In the genomic region with DNA sequence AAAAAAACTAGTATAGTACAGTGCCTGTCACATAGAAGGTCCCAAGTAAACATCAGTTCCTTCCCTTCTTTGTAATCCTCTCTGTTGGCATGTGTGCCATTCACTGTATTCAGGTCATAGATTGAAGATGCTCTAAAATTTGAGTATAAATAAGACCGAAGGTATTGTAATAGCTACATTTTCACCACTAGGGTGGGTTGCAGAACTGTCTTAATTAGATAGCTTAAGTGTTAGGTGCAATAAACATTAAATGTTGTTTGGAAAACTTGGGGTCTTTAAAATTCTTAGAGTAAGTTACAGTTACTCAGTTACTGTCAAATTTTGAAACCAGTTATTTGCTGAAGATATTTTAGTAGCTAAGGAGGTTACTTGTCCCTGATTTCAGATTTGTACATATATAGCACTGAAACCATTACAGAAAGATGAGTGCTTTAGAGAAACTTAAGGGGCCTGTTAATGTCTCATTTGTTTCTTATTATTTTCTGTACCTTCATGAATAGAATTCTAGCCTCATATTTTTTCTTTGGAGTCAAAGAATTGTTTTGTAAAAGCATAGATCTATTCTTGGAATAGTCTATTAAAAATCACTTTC, we compare ENCODE assay signal across 9 cellular contexts. TPM values are rescaled to one million over a fixed set of nuclear protein-coding genes. Genes with fewer than 3 reads are reported as not detected.
DNase-seq lines count a peak whose midpoint lies in the region; ATAC-seq and TF ChIP-seq lines count a peak whose summit lies in the region.
"Had no signal": no experiment of that assay in that cellular context is flagged by ENCODE, and none has a peak within 500 bp of the region (broad histone marks: within the 10 kb centered on the region; RNA-seq: fewer than 3 reads in every experiment).

No MANE protein-coding gene starts in this region.

- H3K4me3 Mint-ChIP-seq in naive B cell = no peak overlapping the region
- no peak overlapping the region for H3K4me3 Mint-ChIP-seq in activated CD4-positive, alpha-beta T cell treated with anti-CD3 and anti-CD28 coated beads, Interleukin-2, amount 10 ng/mL, durations not matched to agents 7 days and 5 days
- H3K4me3 Mint-ChIP-seq in activated CD4-positive, alpha-beta memory T cell treated with anti-CD3 and anti-CD28 coated beads, Interleukin-2, amount 10 ng/mL, durations not matched to agents 7 days and 5 days = no peak overlapping the region
- H3K4me3 Mint-ChIP-seq: CD4-positive, alpha-beta memory T cell had no signal

- H3K36me3 ChIP-seq in brain microvascular endothelial cell (replicated peaks) (no peaks in the 10 kb centered on the region), suprapubic skin (peaks cover 88% of the 10 kb centered on the region)

- H3K9me3 Mint-ChIP-seq in naive B cell = peaks cover 4 to 8% (median 6%) of the 10 kb centered on the region in 7 donors
- peaks cover 5% of the 10 kb centered on the region for H3K9me3 Mint-ChIP-seq in activated CD4-positive, alpha-beta T cell treated with anti-CD3 and anti-CD28 coated beads, Interleukin-2, amount 10 ng/mL, durations not matched to agents 7 days and 5 days
- H3K9me3 Mint-ChIP-seq in activated CD4-positive, alpha-beta memory T cell treated with anti-CD3 and anti-CD28 coated beads, Interleukin-2, amount 10 ng/mL, durations not matched to agents 7 days and 5 days = peaks cover 5% of the 10 kb centered on the region

- WGBS in suprapubic skin = 33% methylated on average over 1 of the region's 1 CpG

- H3K27me3 Mint-ChIP-seq in naive B cell = no peaks in the 10 kb centered on the region
- no peaks in the 10 kb centered on the region for H3K27me3 Mint-ChIP-seq in activated CD4-positive, alpha-beta T cell treated with anti-CD3 and anti-CD28 coated beads, Interleukin-2, amount 10 ng/mL, durations not matched to agents 7 days and 5 days
- no peaks in the 10 kb centered on the region for H3K27me3 Mint-ChIP-seq in activated CD4-positive, alpha-beta memory T cell treated with anti-CD3 and anti-CD28 coated beads, Interleukin-2, amount 10 ng/mL, durations not matched to agents 7 days and 5 days
- H3K27me3 Mint-ChIP-seq: CD4-positive, alpha-beta memory T cell had no signal

- no peaks in the 10 kb centered on the region for H3K4me1 ChIP-seq in suprapubic skin

- no peak for TF ChIP-seq POLR2A in suprapubic skin (IDR thresholded peaks at IDR 0.05)

- peak; percentile 28 to 45 for ATAC-seq in naive B cell (ENCODE audit: low read depth in 2 of 2)

- H3K36me3 Mint-ChIP-seq in naive B cell = peaks cover 7 to 15% of the 10 kb centered on the region in 2 donors
- peaks cover 6% of the 10 kb centered on the region for H3K36me3 Mint-ChIP-seq in activated CD4-positive, alpha-beta T cell treated with anti-CD3 and anti-CD28 coated beads, Interleukin-2, amount 10 ng/mL, durations not matched to agents 7 days and 5 days (ENCODE audit: low read depth)
- H3K36me3 Mint-ChIP-seq in activated CD4-positive, alpha-beta memory T cell treated with anti-CD3 and anti-CD28 coated beads, Interleukin-2, amount 10 ng/mL, durations not matched to agents 7 days and 5 days (ENCODE audit: low read depth) = peaks cover 5% of the 10 kb centered on the region

- POLR2A ChIA-PET in activated CD4-positive, alpha-beta T cell treated with anti-CD3 and anti-CD28 coated beads, Interleukin-2, amount 10 ng/mL, durations not matched to agents 7 days and 5 days (lab: Charles Lee) = no interaction called here
- POLR2A ChIA-PET in activated CD4-positive, alpha-beta memory T cell treated with anti-CD3 and anti-CD28 coated beads, Interleukin-2, amount 10 ng/mL, durations not matched to agents 7 days and 5 days (lab: Charles Lee) = no interaction called here

- no peak for TF ChIP-seq EP300 in suprapubic skin (IDR thresholded peaks at IDR 0.05)

- CTCF ChIA-PET in activated CD4-positive, alpha-beta T cell treated with anti-CD3 and anti-CD28 coated beads, Interleukin-2, amount 10 ng/mL, durations not matched to agents 7 days and 5 days (lab: Charles Lee) = interaction anchor here (0.6 to 1.3 kb wide), 6 partner anchors 10 to 22 kb away, joined by 3 to 4 read pairs (median 3); no protein-coding TSS in a partner anchor
- CTCF ChIA-PET in activated CD4-positive, alpha-beta memory T cell treated with anti-CD3 and anti-CD28 coated beads, Interleukin-2, amount 10 ng/mL, durations not matched to agents 7 days and 5 days (lab: Charles Lee) = interaction anchor here (0.6 to 1.6 kb wide), 22 partner anchors 9 to 503 kb away, joined by 3 to 8 read pairs (median 4); partner anchors contain the start of genes PARK7 and VAMP3

- H3K27ac ChIP-seq in brain microvascular endothelial cell (no peak overlapping the region), suprapubic skin (no peak overlapping the region)

- H3K27ac Mint-ChIP-seq in naive B cell = no peak overlapping the region
- H3K27ac Mint-ChIP-seq in activated CD4-positive, alpha-beta T cell treated with anti-CD3 and anti-CD28 coated beads, Interleukin-2, amount 10 ng/mL, durations not matched to agents 7 days and 5 days = no peak overlapping the region
- no peak overlapping the region for H3K27ac Mint-ChIP-seq in activated CD4-positive, alpha-beta memory T cell treated with anti-CD3 and anti-CD28 coated beads, Interleukin-2, amount 10 ng/mL, durations not matched to agents 7 days and 5 days
- H3K27ac Mint-ChIP-seq: CD4-positive, alpha-beta memory T cell had no signal

- H3K9me3 ChIP-seq in suprapubic skin = peaks cover 1% of the 10 kb centered on the region

- no peaks in the 10 kb centered on the region for H3K4me1 Mint-ChIP-seq in naive B cell
- H3K4me1 Mint-ChIP-seq in activated CD4-positive, alpha-beta T cell treated with anti-CD3 and anti-CD28 coated beads, Interleukin-2, amount 10 ng/mL, durations not matched to agents 7 days and 5 days = no peaks in the 10 kb centered on the region
- peaks cover 2% of the 10 kb centered on the region for H3K4me1 Mint-ChIP-seq in activated CD4-positive, alpha-beta memory T cell treated with anti-CD3 and anti-CD28 coated beads, Interleukin-2, amount 10 ng/mL, durations not matched to agents 7 days and 5 days
- H3K4me1 Mint-ChIP-seq: CD4-positive, alpha-beta memory T cell had no signal

- peak; percentile 33 for DNase-seq in NCI-H1694 treated with DMSO at 0.1 percent for 48 hours (lab: John Stamatoyannopoulos, UW)
- DNase-seq in NCI-H1694 (lab: John Stamatoyannopoulos, UW) = no peak
- DNase-seq in NCI-H1105 (lab: John Stamatoyannopoulos, UW) = peak; percentile 4
- no peak for DNase-seq in brain microvascular endothelial cell
- DNase-seq in naive B cell = no peak
- DNase-seq in suprapubic skin (ENCODE audit: low spot score in 2 of 2) = no peak
- DNase-seq in activated CD4-positive, alpha-beta T cell treated with anti-CD3 and anti-CD28 coated beads, Interleukin-2, amount 10 ng/mL, durations not matched to agents 7 days and 5 days = no peak
- DNase-seq in activated CD4-positive, alpha-beta memory T cell treated with anti-CD3 and anti-CD28 coated beads, Interleukin-2, amount 10 ng/mL, durations not matched to agents 7 days and 5 days = no peak

- H3K4me3 ChIP-seq in brain microvascular endothelial cell (ENCODE audit: low read depth, low read length) (no peak overlapping the region), suprapubic skin (no peak overlapping the region)

- peak; percentile 33 for TF ChIP-seq CTCF in brain microvascular endothelial cell (IDR thresholded peaks at IDR 0.05; ENCODE audit: low read depth, low read length, missing control alignments)
- TF ChIP-seq CTCF in suprapubic skin (IDR thresholded peaks at IDR 0.05) = peak in 1 of 2 donors; percentile 22

- H3K27me3 ChIP-seq in brain microvascular endothelial cell (replicated peaks) (no peaks in the 10 kb centered on the region), suprapubic skin (no peaks in the 10 kb centered on the region)

- in situ Hi-C loops in brain microvascular endothelial cell (cut with HindIII; ENCODE audit: low pct_ligation_motif_present, low sequenced_read_pairs) = no loop called here

RNA-seq across cellular contexts. Expression of gene PER3, which starts 24.3 kb away (rescaled TPM):
- 1 to 10 TPM in 4 of 6 donors, under 1 TPM in 2; 0.48 to 2.7 (median 1.6) TPM for polyA plus RNA-seq in naive B cell (ENCODE audit: low read depth in 6 of 6)
- 10 to 100 TPM in 3 of 4 donors, 1 to 10 TPM in 1; 9.2 to 46.0 (median 19.1) TPM for total RNA-seq in suprapubic skin
- total RNA-seq in activated CD4-positive, alpha-beta T cell treated with anti-CD3 and anti-CD28 coated beads, Interleukin-2, amount 10 ng/mL, durations not matched to agents 7 days and 5 days = 1 to 10 TPM; 1.6 to 2.1 TPM
- total RNA-seq in activated CD4-positive, alpha-beta memory T cell treated with anti-CD3 and anti-CD28 coated beads, Interleukin-2, amount 10 ng/mL, durations not matched to agents 7 days and 5 days = 1 to 10 TPM; 2.2 to 2.4 TPM

RNA-seq across cellular contexts. Expression of gene VAMP3, which starts 37.3 kb away (rescaled TPM):
- polyA plus RNA-seq in naive B cell (ENCODE audit: low read depth in 6 of 6) = 10 to 100 TPM; 30.3 to 42.3 (median 38.0) TPM
- 10 to 100 TPM; 62.8 to 79.9 (median 76.4) TPM for total RNA-seq in suprapubic skin
- total RNA-seq in activated CD4-positive, alpha-beta T cell treated with anti-CD3 and anti-CD28 coated beads, Interleukin-2, amount 10 ng/mL, durations not matched to agents 7 days and 5 days = 10 to 100 TPM; 38.2 to 41.0 TPM
- total RNA-seq in activated CD4-positive, alpha-beta memory T cell treated with anti-CD3 and anti-CD28 coated beads, Interleukin-2, amount 10 ng/mL, durations not matched to agents 7 days and 5 days = 10 to 100 TPM; 35.0 to 36.5 TPM

RNA-seq across cellular contexts. Expression of gene UTS2, which starts 44.5 kb away (rescaled TPM):
- not detected for polyA plus RNA-seq in naive B cell (ENCODE audit: low read depth in 6 of 6)
- not detected for total RNA-seq in suprapubic skin
- total RNA-seq in activated CD4-positive, alpha-beta T cell treated with anti-CD3 and anti-CD28 coated beads, Interleukin-2, amount 10 ng/mL, durations not matched to agents 7 days and 5 days = under 1 TPM in 1 of 2 experiments, not detected in 1; 0.17 TPM
- 1 to 10 TPM; 1.1 to 1.2 TPM for total RNA-seq in activated CD4-positive, alpha-beta memory T cell treated with anti-CD3 and anti-CD28 coated beads, Interleukin-2, amount 10 ng/mL, durations not matched to agents 7 days and 5 days

Comparison
In these comparisons a context has a peak if more than half of its experiments do, and no peak if none do; other contexts are left out.
1. DNase-seq: peak in NCI-H1694 treated with DMSO at 0.1 percent for 48 hours (single experiment) and NCI-H1105 (single experiment); none in NCI-H1694 (single experiment), brain microvascular endothelial cell (single experiment), naive B cell (single experiment), suprapubic skin (0 of 2), activated CD4-positive, alpha-beta T cell treated with anti-CD3 and anti-CD28 coated beads, Interleukin-2, amount 10 ng/mL, durations not matched to agents 7 days and 5 days (single experiment) and activated CD4-positive, alpha-beta memory T cell treated with anti-CD3 and anti-CD28 coated beads, Interleukin-2, amount 10 ng/mL, durations not matched to agents 7 days and 5 days (single experiment).